17 cellular contexts compared by ENCODE assay signal in genomic region chr2:226619707-226620106, GRCh38.
"Had no signal": no experiment of that assay in that cellular context is flagged by ENCODE, and none has a peak within 500 bp of the region (broad histone marks: within the 10 kb centered on the region; RNA-seq: fewer than 3 reads in every experiment).

No MANE protein-coding gene starts in this region.

- H2AFZ ChIP-seq: neural progenitor cell, parathyroid adenoma had no signal

- H3K27me3 ChIP-seq: left lung, neural progenitor cell, suprapubic skin had no signal

- H3K9ac ChIP-seq: neural progenitor cell, parathyroid adenoma had no signal

- H3K27ac Mint-ChIP-seq: natural killer cell treated with Interleukin-12 subunit alpha and Interleukin-12 subunit beta and Interleukin-15 and Interleukin-18, amount 100 ng/mL, for 72 hours; neural progenitor cell; progenitor cell of endocrine pancreas; stimulated activated memory B cell treated with anti-CD40 and anti-IgM and Interleukin-4, amounts not matched to agents 10 μg/mL and 1 μg/mL and 100 μg/mL, for 72 hours had no signal

- H3K27me3 Mint-ChIP-seq: progenitor cell of endocrine pancreas had no signal

- H3K36me3 ChIP-seq: left lung, neural progenitor cell, suprapubic skin had no signal

- H3K4me2 ChIP-seq: neural progenitor cell had no signal

- H3K4me3 Mint-ChIP-seq: natural killer cell treated with Interleukin-12 subunit alpha and Interleukin-12 subunit beta and Interleukin-15 and Interleukin-18, amount 100 ng/mL, for 72 hours; neural progenitor cell; stimulated activated memory B cell treated with anti-CD40 and anti-IgM and Interleukin-4, amounts not matched to agents 10 μg/mL and 1 μg/mL and 100 μg/mL, for 72 hours; stimulated activated naive CD8-positive, alpha-beta T cell treated with anti-CD3 and anti-CD28 coated beads, Interleukin-15, amount 100 ng/mL, for 72 hours had no signal

- H3K9me3 Mint-ChIP-seq: neural progenitor cell; stimulated activated memory B cell treated with anti-CD40 and anti-IgM and Interleukin-4, amounts not matched to agents 10 μg/mL and 1 μg/mL and 100 μg/mL, for 72 hours; stimulated activated naive CD8-positive, alpha-beta T cell treated with anti-CD3 and anti-CD28 coated beads, Interleukin-15, amount 100 ng/mL, for 72 hours had no signal

- H3K4me1 ChIP-seq: parathyroid adenoma, suprapubic skin had no signal

- ATAC-seq: left cardiac atrium; left lung; natural killer cell treated with Interleukin-12 subunit alpha and Interleukin-12 subunit beta and Interleukin-15 and Interleukin-18, amount 100 ng/mL, for 72 hours; sciatic nerve; stimulated activated memory B cell treated with anti-CD40 and anti-IgM and Interleukin-4, amounts not matched to agents 10 μg/mL and 1 μg/mL and 100 μg/mL, for 72 hours; stimulated activated naive CD8-positive, alpha-beta T cell treated with anti-CD3 and anti-CD28 coated beads, Interleukin-15, amount 100 ng/mL, for 72 hours had no signal

- DNase-seq: dorsolateral prefrontal cortex; effector CD4-positive, alpha-beta T cell; head of caudate nucleus; kidney; left cardiac atrium; left lung; mesendoderm; stimulated activated CD4-positive, alpha-beta T cell treated with anti-CD3 and anti-CD28 coated beads, Interleukin-4, amount 100 ng/mL, for 4 hours; stimulated activated naive CD8-positive, alpha-beta T cell treated with anti-CD3 and anti-CD28 coated beads, Interleukin-15, amount 100 ng/mL, for 72 hours; trophoblast cell had no signal

- H3K4me1 Mint-ChIP-seq: stimulated activated memory B cell treated with anti-CD40 and anti-IgM and Interleukin-4, amounts not matched to agents 10 μg/mL and 1 μg/mL and 100 μg/mL, for 72 hours; stimulated activated naive CD8-positive, alpha-beta T cell treated with anti-CD3 and anti-CD28 coated beads, Interleukin-15, amount 100 ng/mL, for 72 hours had no signal

- H3K79me2 ChIP-seq: parathyroid adenoma had no signal

- H3K9me3 ChIP-seq: left lung, suprapubic skin had no signal

- H3K36me3 Mint-ChIP-seq: natural killer cell treated with Interleukin-12 subunit alpha and Interleukin-12 subunit beta and Interleukin-15 and Interleukin-18, amount 100 ng/mL, for 72 hours; neural progenitor cell; stimulated activated memory B cell treated with anti-CD40 and anti-IgM and Interleukin-4, amounts not matched to agents 10 μg/mL and 1 μg/mL and 100 μg/mL, for 72 hours had no signal

- H3K27ac ChIP-seq: dorsolateral prefrontal cortex, left lung, neural progenitor cell, parathyroid adenoma, suprapubic skin had no signal

- H3K4me3 ChIP-seq: dorsolateral prefrontal cortex, left lung, neural progenitor cell, suprapubic skin had no signal
